Comparison of ENCODE assay signal across 15 cellular contexts in genomic region chr11:118703563-118704106, GRCh38. TPM values are rescaled to one million over a fixed set of nuclear protein-coding genes. Genes with fewer than 3 reads are reported as not detected.
DNase-seq lines count a peak whose midpoint lies in the region; ATAC-seq and TF ChIP-seq lines count a peak whose summit lies in the region.
"Had no signal": no experiment of that assay in that cellular context is flagged by ENCODE, and none has a peak within 500 bp of the region (broad histone marks: within the 10 kb centered on the region; RNA-seq: fewer than 3 reads in every experiment).

No MANE protein-coding gene starts in this region.

- H3K27me3 ChIP-seq in adrenal gland: no peaks in the 10 kb centered on the region
- H3K27me3 ChIP-seq: SJCRH30 had no signal

- TF ChIP-seq CTCF in adrenal gland (IDR thresholded peaks at IDR 0.05): no peak

- H3K27ac ChIP-seq in adrenal gland: no peak overlapping the region
- H3K27ac ChIP-seq: neutrophil, SJCRH30 had no signal

- 91 to 95% (median 93%) methylated on average over 5 of the region's 5 CpGs for WGBS in adrenal gland, 4 donors

- no peaks in the 10 kb centered on the region for H3K36me3 ChIP-seq in adrenal gland (replicated peaks in 1 of 2)
- H3K36me3 ChIP-seq: neutrophil, SJCRH30 had no signal

- no peak overlapping the region for H3K4me3 ChIP-seq in adrenal gland
- H3K4me3 ChIP-seq: SJCRH30, smooth muscle cell had no signal

- DNase-seq in SIG-M5 treated with dmso at 0.1 percent for 504 hours (lab: John Stamatoyannopoulos, UW; ENCODE audit: unreplicated experiment): peak; percentile 4
- no peak for DNase-seq in SIG-M5 (lab: John Stamatoyannopoulos, UW)
- DNase-seq in MV-4-11 (lab: John Stamatoyannopoulos, UW): peak; percentile 87
- DNase-seq in adrenal gland: peak in 6 of 7 donors; percentile 36 to 62 (median 48)
- peak; percentile 47 for DNase-seq in putamen (ENCODE audit: low spot score)
- DNase-seq in T-helper 9 cell: no peak
- DNase-seq in HUDEP-2 (lab: John Stamatoyannopoulos, UW; ENCODE audit: unreplicated experiment in 76 of 76): no peak
- DNase-seq: activated B cell treated with CpG ODN at 0.5 μM for 24 hours, DMS53, NCI-H748 treated with DMSO at 0.1 percent for 48 hours had no signal

- TF ChIP-seq POLR2A in adrenal gland (IDR thresholded peaks at IDR 0.05): no peak

- intact Hi-C loops in adrenal gland (cut with DNase I): loop anchor here in 1 of 2 donors (10.0 kb wide), 1 partner anchor 161 kb away; no protein-coding TSS in a partner anchor

- H3K9me3 ChIP-seq in adrenal gland (replicated peaks in 1 of 3): no peaks in the 10 kb centered on the region
- H3K9me3 ChIP-seq: neutrophil, SJCRH30 had no signal

- ATAC-seq in HG03196 (IDR thresholded peaks at IDR 0.05; ENCODE audit: unreplicated experiment): no peak

- H3K4me1 ChIP-seq in adrenal gland (replicated peaks in 1 of 2): peaks cover 0 to 7% of the 10 kb centered on the region in 2 donors
- H3K4me1 ChIP-seq: SJCRH30 had no signal

RNA-seq across cellular contexts. Expression of gene TREH, which starts 24.2 kb away (rescaled TPM):
- not detected for total RNA-seq in adrenal gland
- 1 to 10 TPM in 2 of 3 donors, not detected in 1; 3.0 to 5.1 TPM for polyA plus RNA-seq in adrenal gland
- total RNA-seq: activated B cell treated with CpG ODN at 0.5 μM for 24 hours, SJCRH30, smooth muscle cell, subcutaneous adipose tissue had no signal

Comparison
In these comparisons a context has a peak if more than half of its experiments do, and no peak if none do; other contexts are left out.
1. DNase-seq: peak in SIG-M5 treated with dmso at 0.1 percent for 504 hours (single experiment), MV-4-11 (single experiment), adrenal gland (6 of 7) and putamen (single experiment); none in SIG-M5 (single experiment), T-helper 9 cell (single experiment) and HUDEP-2 (0 of 76).